In the genomic region with DNA sequence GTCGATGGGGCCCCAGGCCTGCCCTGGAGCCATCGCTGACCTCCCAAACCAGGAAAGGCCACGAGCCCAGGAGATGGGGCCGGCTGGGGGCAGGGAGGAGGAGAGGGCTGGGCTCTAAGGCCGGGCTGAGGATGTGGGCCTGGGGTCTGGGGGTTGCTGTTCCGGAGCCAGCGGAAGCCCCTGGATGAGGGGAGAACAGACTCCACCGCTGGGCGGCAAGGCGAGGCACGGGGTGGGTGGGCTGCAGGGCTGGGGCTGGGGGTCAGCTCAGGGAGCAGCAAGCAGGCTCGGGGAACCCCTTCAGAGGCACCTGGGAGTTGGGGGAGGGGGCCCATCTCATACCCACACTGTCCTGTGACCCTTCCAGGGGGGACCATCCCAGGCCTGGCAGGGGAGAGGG, we compare ENCODE assay signal across 1 cellular context.
TF ChIP-seq lines count a peak whose summit lies in the region.

No MANE protein-coding gene starts in this region.

TF ChIP-seq in A549, 52 proteins besides CTCF, POLR2A, EP300 and RAD21:
- TF ChIP-seq POLR2AphosphoS2 (conservative IDR thresholded peaks at IDR 0.05; ENCODE audit: low read length): no peak
- TF ChIP-seq HEYL (CRISPR knock-in tag; IDR thresholded peaks at IDR 0.05): no peak
- TF ChIP-seq PHF8 (IDR thresholded peaks at IDR 0.05; ENCODE audit: borderline replicate concordance, low read depth): no peak
- TF ChIP-seq, protein P1, sequence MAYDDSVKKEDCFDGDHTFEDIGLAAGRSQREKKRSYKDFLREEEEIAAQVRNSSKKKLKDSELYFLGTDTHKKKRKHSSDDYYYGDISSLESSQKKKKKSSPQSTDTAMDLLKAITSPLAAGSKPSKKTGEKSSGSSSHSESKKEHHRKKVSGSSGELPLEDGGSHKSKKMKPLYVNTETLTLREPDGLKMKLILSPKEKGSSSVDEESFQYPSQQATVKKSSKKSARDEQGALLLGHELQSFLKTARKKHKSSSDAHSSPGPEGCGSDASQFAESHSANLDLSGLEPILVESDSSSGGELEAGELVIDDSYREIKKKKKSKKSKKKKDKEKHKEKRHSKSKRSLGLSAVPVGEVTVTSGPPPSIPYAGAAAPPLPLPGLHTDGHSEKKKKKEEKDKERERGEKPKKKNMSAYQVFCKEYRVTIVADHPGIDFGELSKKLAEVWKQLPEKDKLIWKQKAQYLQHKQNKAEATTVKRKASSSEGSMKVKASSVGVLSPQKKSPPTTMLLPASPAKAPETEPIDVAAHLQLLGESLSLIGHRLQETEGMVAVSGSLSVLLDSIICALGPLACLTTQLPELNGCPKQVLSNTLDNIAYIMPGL (CRISPR knock-in tag; IDR thresholded peaks at IDR 0.05; ENCODE audit: borderline replicate concordance): no peak
